1 cellular context compared by ENCODE assay signal in the genomic region with DNA sequence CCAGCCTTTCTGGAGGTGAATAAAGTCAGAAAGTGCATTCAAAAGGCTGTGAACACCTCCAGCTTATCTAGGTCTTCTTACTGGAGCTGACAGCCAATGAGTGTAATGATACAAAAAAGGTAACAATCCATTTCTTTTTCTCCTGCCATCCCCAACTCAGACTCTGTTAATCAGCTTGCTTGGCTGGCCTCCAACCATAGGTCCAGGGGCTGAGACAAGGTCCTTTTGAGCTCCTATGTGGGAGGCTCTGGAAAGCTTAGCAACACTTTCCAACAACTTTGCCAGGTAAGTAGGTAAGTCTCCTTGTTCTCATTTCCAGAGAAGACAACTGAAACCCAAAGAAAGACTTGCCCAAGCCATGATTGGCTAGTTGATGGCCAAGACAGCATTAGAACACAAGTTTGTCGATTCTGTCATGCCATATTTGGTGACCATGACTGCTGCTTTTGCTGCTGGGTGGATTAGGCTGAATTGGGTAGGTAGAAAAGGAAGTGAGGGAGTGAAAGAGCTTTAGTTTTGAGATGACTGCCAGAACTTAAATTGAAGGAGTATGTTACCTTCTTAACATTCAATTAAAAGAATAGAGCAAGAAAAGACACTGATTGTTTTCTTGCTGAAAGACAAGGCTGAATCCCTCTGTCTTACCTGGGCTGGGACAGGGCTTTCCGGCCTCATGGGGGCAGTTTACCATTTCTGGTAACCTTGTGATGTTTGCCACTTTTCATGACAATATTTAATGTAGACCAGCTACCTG.
TF ChIP-seq lines count a peak whose summit lies in the region.

No MANE protein-coding gene starts in this region.

TF ChIP-seq in SK-N-SH treated with all-trans-retinoic acid at 6 μM for 48 hours, 23 proteins besides CTCF, POLR2A, EP300 and RAD21 (continued from another document):
- TF ChIP-seq POU6F1 (CRISPR knock-in tag; IDR thresholded peaks at IDR 0.05; ENCODE audit: borderline replicate concordance, low read depth) (no peak), CSDC2 (CRISPR knock-in tag; IDR thresholded peaks at IDR 0.05) (no peak), ZFP3 (CRISPR knock-in tag; IDR thresholded peaks at IDR 0.05) (no peak), TSHZ2 (CRISPR knock-in tag; IDR thresholded peaks at IDR 0.05) (no peak), ZFP30 (CRISPR knock-in tag; IDR thresholded peaks at IDR 0.05) (no peak)
